In genomic region chr20:62217913-62218773, GRCh38 we compare ENCODE assay signal across 1 cellular context.
A peak's percentile ranks its signal among the peaks of the same experiment; 100 is the strongest.
TF ChIP-seq lines count a peak whose summit lies in the region.

No MANE protein-coding gene starts in this region.

TF ChIP-seq in K562, 482 proteins besides CTCF, POLR2A, EP300 and RAD21:
- TF ChIP-seq CHD4 (IDR thresholded peaks at IDR 0.05; ENCODE audit: insufficient read depth, insufficient replicate concordance, low read depth, low read length, poor library complexity, severe bottlenecking) (no peak), GATAD2A (IDR thresholded peaks at IDR 0.05) (no peak), E2F4 (CRISPR knock-in tag; IDR thresholded peaks at IDR 0.05; ENCODE audit: low read depth) (no peak), USF1 (CRISPR knock-in tag; IDR thresholded peaks at IDR 0.05) (0 out of 2 replicates have a peak, but pooled peaks have one; percentile 20), SFPQ (IDR thresholded peaks at IDR 0.05; ENCODE audit: low read depth, low read length) (no peak), MAFG (tag; conservative IDR thresholded peaks at IDR 0.05) (no peak), SIX5 (IDR thresholded peaks at IDR 0.05; ENCODE audit: borderline replicate concordance in 1 of 2, insufficient read depth in 1 of 2, low read depth in 1 of 2, low read length in 2 of 2) (no peak), MXI1 (IDR thresholded peaks at IDR 0.05; ENCODE audit: low read depth, low read length) (no peak), SP2 (IDR thresholded peaks at IDR 0.05; ENCODE audit: extremely low read depth, low read depth, low read length, poor library complexity, severe bottlenecking) (no peak), ZNF766 (CRISPR knock-in tag; conservative IDR thresholded peaks at IDR 0.05) (no peak), UBTF (IDR thresholded peaks at IDR 0.05; ENCODE audit: borderline replicate concordance in 1 of 2, low read depth in 2 of 2, low read length in 2 of 2) (0 out of 4 replicates have a peak, but pooled peaks of 1 of the 2 experiments have one; percentile 35), BHLHE40 (IDR thresholded peaks at IDR 0.05; ENCODE audit: low read length) (no peak), ZNF639 (CRISPR knock-in tag; conservative IDR thresholded peaks at IDR 0.05 in 1 of 2, IDR thresholded peaks at IDR 0.05 in 1 of 2) (no peak), KDM5B (IDR thresholded peaks at IDR 0.05; ENCODE audit: insufficient replicate concordance, low read depth, low read length) (no peak)
